ENCODE assay signal across 21 cellular contexts in genomic region chr4:169200361-169201030, GRCh38.
DNase-seq lines count a peak whose midpoint lies in the region; ATAC-seq, FAIRE-seq and TF ChIP-seq lines count a peak whose summit lies in the region.
"Had no signal": no experiment of that assay in that cellular context is flagged by ENCODE, and none has a peak within 500 bp of the region (broad histone marks: within the 10 kb centered on the region; RNA-seq: fewer than 3 reads in every experiment).

No MANE protein-coding gene starts in this region.

- no peaks in the 10 kb centered on the region for H3K36me3 ChIP-seq in left ventricle myocardium inferior
- H3K36me3 ChIP-seq in endothelial cell of umbilical vein (ENCODE audit: control insufficient read depth in 2 of 2, extremely low read depth in 1 of 2, insufficient read depth in 2 of 2, low read length in 2 of 2), result no peaks in the 10 kb centered on the region
- no peaks in the 10 kb centered on the region for H3K36me3 ChIP-seq in lower lobe of right lung
- no peaks in the 10 kb centered on the region for H3K36me3 ChIP-seq in adrenal gland (replicated peaks in 1 of 2)

- no peak for FAIRE-seq in endothelial cell of umbilical vein (lab: Jason Lieb, UNC)
- FAIRE-seq: GM19239 had no signal

- no peak overlapping the region for H3K4me3 Mint-ChIP-seq in WTC11
- H3K4me3 Mint-ChIP-seq: activated CD8-positive, alpha-beta T cell treated with anti-CD3 and anti-CD28 coated beads for 36 hours; CD4-positive, alpha-beta memory T cell; type B pancreatic cell had no signal

- peaks cover under 1% of the 10 kb centered on the region for H3K9me3 ChIP-seq in left ventricle myocardium inferior (replicated peaks)
- H3K9me3 ChIP-seq in endothelial cell of umbilical vein (replicated peaks; ENCODE audit: control insufficient read depth, insufficient read depth, low read length), result no peaks in the 10 kb centered on the region
- H3K9me3 ChIP-seq in lower lobe of right lung, result no peaks in the 10 kb centered on the region
- H3K9me3 ChIP-seq in adrenal gland (replicated peaks in 1 of 3), result no peaks in the 10 kb centered on the region

- dilution Hi-C loops in endothelial cell of umbilical vein (cut with MboI; ENCODE audit: extremely low pct_ligation_motif_present, low sequenced_read_pairs), result no loop called here

- no peak for ATAC-seq in left cardiac atrium
- no peak for ATAC-seq in lower lobe of right lung
- ATAC-seq in WTC11, result no peak
- no peak for ATAC-seq in GM19035 (IDR thresholded peaks at IDR 0.05; ENCODE audit: unreplicated experiment)
- ATAC-seq: activated CD8-positive, alpha-beta T cell treated with anti-CD3 and anti-CD28 coated beads for 36 hours; activated naive CD4-positive, alpha-beta T cell treated with anti-CD3 and anti-CD28 coated beads, Interleukin-2, amount 50 U/mL, for 72 hours; esophagus mucosa had no signal

- no TSS peak for BruUV-seq in endothelial cell of umbilical vein (replicated peaks; lab: Mats Ljungman, UMichigan)

- DNase-seq in left ventricle myocardium inferior (no peak), left cardiac atrium (no peak), endothelial cell of umbilical vein (ENCODE audit: low read depth, low spot score) (no peak), lower lobe of right lung (no peak), adrenal gland (no peak), WTC11 (ENCODE audit: low spot score) (no peak), GF-D8 (lab: John Stamatoyannopoulos, UW) (no peak)
- DNase-seq: activated CD8-positive, alpha-beta T cell treated with anti-CD3 and anti-CD28 coated beads for 36 hours; activated T-cell treated with anti-CD3 and anti-CD28 coated beads, Interleukin-2, amount 50 U/mL, for 48 hours; CD4-positive, alpha-beta memory T cell; DND-41; dorsolateral prefrontal cortex; HCEC 1CT; NCI-H187 treated with DMSO at 0.1 percent for 48 hours; stimulated activated naive CD4-positive, alpha-beta T cell had no signal

- no peaks in the 10 kb centered on the region for H3K27me3 Mint-ChIP-seq in WTC11 (ENCODE audit: low read depth)
- H3K27me3 Mint-ChIP-seq: activated CD8-positive, alpha-beta T cell treated with anti-CD3 and anti-CD28 coated beads for 36 hours; type B pancreatic cell had no signal

- H3K9ac ChIP-seq in endothelial cell of umbilical vein (replicated peaks; ENCODE audit: extremely low read depth, insufficient read depth, low read length), result peak overlapping the region; percentile 32

- no peak overlapping the region for H3K27ac Mint-ChIP-seq in WTC11
- H3K27ac Mint-ChIP-seq: activated CD8-positive, alpha-beta T cell treated with anti-CD3 and anti-CD28 coated beads for 36 hours; activated naive CD4-positive, alpha-beta T cell treated with anti-CD3 and anti-CD28 coated beads, Interleukin-2, amount 50 U/mL, for 72 hours; CD4-positive, alpha-beta memory T cell had no signal

- H3K9me3 Mint-ChIP-seq in WTC11, result peaks cover 2% of the 10 kb centered on the region; the same call in 1 of the 2 replicates

- peaks cover 63% of the 10 kb centered on the region for H3K79me2 ChIP-seq in endothelial cell of umbilical vein (ENCODE audit: control insufficient read depth, insufficient read depth, low read length)

- 93 to 94% (median 93%) methylated on average over 4 of the region's 4 CpGs for WGBS in adrenal gland, 4 donors

- no peak overlapping the region for H2AFZ ChIP-seq in endothelial cell of umbilical vein (ENCODE audit: low read depth, low read length)

- no peak for TF ChIP-seq POLR2A in endothelial cell of umbilical vein (IDR thresholded peaks at IDR 0.05; ENCODE audit: low read depth, low read length)
- no peak for TF ChIP-seq POLR2A in adrenal gland (IDR thresholded peaks at IDR 0.05)

- TF ChIP-seq CTCF in left ventricle myocardium inferior (IDR thresholded peaks at IDR 0.05; ENCODE audit: borderline replicate concordance) (no peak), endothelial cell of umbilical vein (IDR thresholded peaks at IDR 0.05; ENCODE audit: extremely low read depth in 1 of 2, insufficient read depth in 1 of 2, low read depth in 1 of 2, low read length in 2 of 2) (no peak), lower lobe of right lung (IDR thresholded peaks at IDR 0.05) (no peak), adrenal gland (IDR thresholded peaks at IDR 0.05) (no peak), WTC11 (IDR thresholded peaks at IDR 0.05) (no peak)

- no peaks in the 10 kb centered on the region for H3K27me3 ChIP-seq in left ventricle myocardium inferior (ENCODE audit: low read depth)
- no peaks in the 10 kb centered on the region for H3K27me3 ChIP-seq in endothelial cell of umbilical vein (ENCODE audit: control insufficient read depth in 2 of 2, insufficient read depth in 2 of 2, low read length in 2 of 2)
- no peaks in the 10 kb centered on the region for H3K27me3 ChIP-seq in lower lobe of right lung (ENCODE audit: low read depth)
- H3K27me3 ChIP-seq in adrenal gland, result no peaks in the 10 kb centered on the region
- H3K27me3 ChIP-seq: dorsolateral prefrontal cortex had no signal

- CTCF ChIA-PET in endothelial cell of umbilical vein (lab: Charles Lee), result interaction anchor here (1.3 kb wide), 1 partner anchor 19 kb away, joined by 3 read pairs; no protein-coding TSS in a partner anchor
- CTCF ChIA-PET in WTC11 (lab: Charles Lee), result no interaction called here

- H4K20me1 ChIP-seq in endothelial cell of umbilical vein (replicated peaks; ENCODE audit: control insufficient read depth, extremely low read depth, insufficient read depth, low read length), result no peaks in the 10 kb centered on the region

- H3K4me1 Mint-ChIP-seq in WTC11, result peaks cover 19% of the 10 kb centered on the region
- H3K4me1 Mint-ChIP-seq: CD4-positive, alpha-beta memory T cell had no signal

- 0 out of 2 replicates have a peak, but pooled peaks cover 2% of the 10 kb centered on the region for H3K36me3 Mint-ChIP-seq in WTC11
- H3K36me3 Mint-ChIP-seq: activated naive CD4-positive, alpha-beta T cell treated with anti-CD3 and anti-CD28 coated beads, Interleukin-2, amount 50 U/mL, for 72 hours; CD4-positive, alpha-beta memory T cell had no signal

- no peaks in the 10 kb centered on the region for H3K9me1 ChIP-seq in endothelial cell of umbilical vein (replicated peaks; ENCODE audit: control insufficient read depth, extremely low read depth, insufficient read depth, low read length)

- POLR2A ChIA-PET in endothelial cell of umbilical vein (lab: Charles Lee) (interaction anchor here (0.6 to 1.0 kb wide), 2 partner anchors 8 to 72 kb away, joined by 3 read pairs; no protein-coding TSS in a partner anchor), WTC11 (lab: Charles Lee) (no interaction called here)

- H3K27ac ChIP-seq in left ventricle myocardium inferior (replicated peaks) (peak overlapping the region; percentile 63), endothelial cell of umbilical vein (ENCODE audit: insufficient read depth, low read depth, low read length) (peak overlapping the region; percentile 86), lower lobe of right lung (peak overlapping the region; percentile 4), adrenal gland (no peak overlapping the region)
- H3K27ac ChIP-seq: RWPE1 had no signal

- intact Hi-C loops in left ventricle myocardium inferior (cut with micrococcal nuclease), result no loop called here
- intact Hi-C loops in left cardiac atrium (cut with DNase I), result no loop called here
- intact Hi-C loops in endothelial cell of umbilical vein (cut with micrococcal nuclease), result loop anchor here (5.0 kb wide), 1 partner anchor 43 kb away; no protein-coding TSS in a partner anchor
- intact Hi-C loops in lower lobe of right lung (cut with DNase I), result no loop called here
- intact Hi-C loops in adrenal gland (cut with DNase I), result no loop called here

- H3K4me2 ChIP-seq in endothelial cell of umbilical vein (ENCODE audit: insufficient read depth, low read length), result no peak overlapping the region

- peaks cover 49% of the 10 kb centered on the region for H3K4me1 ChIP-seq in left ventricle myocardium inferior
- peaks cover 18% of the 10 kb centered on the region for H3K4me1 ChIP-seq in endothelial cell of umbilical vein (ENCODE audit: control insufficient read depth, extremely low read depth, insufficient read depth, low read length)
- peaks cover 37% of the 10 kb centered on the region for H3K4me1 ChIP-seq in lower lobe of right lung
- H3K4me1 ChIP-seq in adrenal gland (replicated peaks in 1 of 2), result peaks cover 4 to 13% of the 10 kb centered on the region in 2 donors

- peak overlapping the region; percentile 4 for H3K4me3 ChIP-seq in left ventricle myocardium inferior
- no peak overlapping the region for H3K4me3 ChIP-seq in endothelial cell of umbilical vein (replicated peaks in 1 of 3; ENCODE audit: insufficient read depth in 1 of 3, low read depth in 1 of 3, low read length in 3 of 3)
- no peak overlapping the region for H3K4me3 ChIP-seq in lower lobe of right lung
- no peak overlapping the region for H3K4me3 ChIP-seq in adrenal gland

TF ChIP-seq in endothelial cell of umbilical vein, 7 proteins besides CTCF, POLR2A, EP300 and RAD21 (continues in another document):
- TF ChIP-seq POLR2AphosphoS5 (IDR thresholded peaks at IDR 0.05; ENCODE audit: insufficient read depth, low read depth, low read length) (no peak), GATA2 (IDR thresholded peaks at IDR 0.05; ENCODE audit: insufficient read depth, insufficient read length, low read depth, low read length) (no peak), FOS (IDR thresholded peaks at IDR 0.05; ENCODE audit: borderline replicate concordance, insufficient read depth, low read length) (no peak), EZH2 (IDR thresholded peaks at IDR 0.05; ENCODE audit: borderline replicate concordance, low read depth, low read length, severe bottlenecking) (no peak), MYC (IDR thresholded peaks at IDR 0.05; ENCODE audit: low read depth, low read length) (no peak)
- TF ChIP-seq, protein P1, sequence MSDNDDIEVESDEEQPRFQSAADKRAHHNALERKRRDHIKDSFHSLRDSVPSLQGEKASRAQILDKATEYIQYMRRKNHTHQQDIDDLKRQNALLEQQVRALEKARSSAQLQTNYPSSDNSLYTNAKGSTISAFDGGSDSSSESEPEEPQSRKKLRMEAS (IDR thresholded peaks at IDR 0.05; ENCODE audit: insufficient read depth, insufficient read length), result no peak

TF ChIP-seq in WTC11, 78 proteins besides CTCF, POLR2A, EP300 and RAD21:
- no peak for TF ChIP-seq JUN (CRISPR knock-in tag; IDR thresholded peaks at IDR 0.05)

Comparison
In these comparisons a context has a peak if more than half of its experiments do, and no peak if none do; other contexts are left out.
1. H3K27ac ChIP-seq: peak in left ventricle myocardium inferior (single experiment), endothelial cell of umbilical vein (single experiment) and lower lobe of right lung (single experiment); none in adrenal gland (0 of 5).